ENCODE assay signal across 22 cellular contexts in the genomic region with DNA sequence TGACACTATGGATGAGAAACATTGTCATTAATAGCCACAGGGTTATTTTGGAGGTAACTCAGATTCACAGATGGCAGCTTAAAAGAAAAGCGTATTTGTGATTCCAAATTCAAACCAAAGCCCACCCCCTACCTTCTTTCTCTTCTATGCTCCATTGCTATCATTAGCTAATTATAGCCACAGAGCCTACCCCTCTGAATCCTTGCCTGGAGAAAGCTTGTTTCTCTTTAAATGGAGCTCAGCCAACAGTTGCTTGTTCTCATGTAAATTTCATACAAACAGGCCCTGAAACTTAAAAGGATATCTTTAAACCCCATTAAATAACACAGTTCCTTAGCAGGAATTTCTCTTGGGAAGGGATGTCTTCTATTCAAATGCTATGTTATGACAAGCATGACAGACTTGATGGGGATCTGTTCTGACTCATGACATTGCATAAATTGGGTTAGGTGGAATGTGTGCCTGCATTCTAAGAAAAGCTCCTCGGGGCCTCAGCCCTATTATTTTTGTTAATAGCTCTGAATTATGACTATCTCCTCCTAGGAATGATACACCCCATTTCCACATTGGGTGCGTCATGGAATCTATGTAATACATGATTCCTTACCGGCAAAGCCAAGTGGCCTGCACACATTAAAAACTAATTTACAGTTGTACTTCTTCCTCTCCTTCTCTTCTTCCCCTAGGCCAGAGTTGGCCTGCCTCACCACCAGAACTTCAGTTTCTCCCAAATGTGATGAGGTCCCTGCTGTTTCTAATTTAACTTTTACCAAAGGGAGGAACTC.
DNase-seq lines count a peak whose midpoint lies in the region; ATAC-seq and TF ChIP-seq lines count a peak whose summit lies in the region.
"Had no signal": no experiment of that assay in that cellular context is flagged by ENCODE, and none has a peak within 500 bp of the region (broad histone marks: within the 10 kb centered on the region; RNA-seq: fewer than 3 reads in every experiment).

No MANE protein-coding gene starts in this region.

- ATAC-seq in GM23338 (peak; percentile 83), foreskin keratinocyte (peak; percentile 97), HG03432 (IDR thresholded peaks at IDR 0.05; ENCODE audit: unreplicated experiment) (no peak), HG02798 (IDR thresholded peaks at IDR 0.05; ENCODE audit: poor library complexity, unreplicated experiment) (no peak)
- ATAC-seq: activated T-helper 17 cell treated with anti-CD3 and anti-CD28 coated beads, Interleukin-2, amount 50 U/mL, for 72 hours; stimulated activated naive CD8-positive, alpha-beta T cell treated with anti-CD3 and anti-CD28 coated beads, Interleukin-15, Interleukin-2, amounts not matched to agents 100 U/mL and 50 U/mL, for 24 hours had no signal

- H3K27me3 Mint-ChIP-seq in GM23338 (ENCODE audit: insufficient read depth, low read depth, poor library complexity): no peaks in the 10 kb centered on the region
- H3K27me3 Mint-ChIP-seq: activated naive CD8-positive, alpha-beta T cell treated with anti-CD3 and anti-CD28 coated beads for 36 hours; B cell had no signal

- H3K4me2 ChIP-seq in GM23338: peak overlapping the region; percentile 35; the same call in 1 of the 2 replicates

- H3K4me3 Mint-ChIP-seq in GM23338: no peak overlapping the region
- H3K4me3 Mint-ChIP-seq: activated naive CD8-positive, alpha-beta T cell treated with anti-CD3 and anti-CD28 coated beads for 36 hours; activated T-helper 17 cell treated with anti-CD3 and anti-CD28 coated beads, Interleukin-2, amount 50 U/mL, for 72 hours; B cell; nephron progenitor cell had no signal

- H2AFZ ChIP-seq in GM23338: no peak overlapping the region

- no peaks in the 10 kb centered on the region for H3K36me3 ChIP-seq in GM23338 (ENCODE audit: insufficient read depth)
- H3K36me3 ChIP-seq: upper lobe of left lung had no signal

- H3K27ac ChIP-seq in GM23338 (ENCODE audit: low read depth): no peak overlapping the region
- H3K27ac ChIP-seq in RWPE1: no peak overlapping the region
- H3K27ac ChIP-seq in foreskin keratinocyte: no peak overlapping the region
- H3K27ac ChIP-seq: upper lobe of left lung had no signal

- H3K4me1 Mint-ChIP-seq in GM23338: peaks cover 11% of the 10 kb centered on the region
- H3K4me1 Mint-ChIP-seq: activated naive CD8-positive, alpha-beta T cell treated with anti-CD3 and anti-CD28 coated beads for 36 hours; activated T-helper 17 cell treated with anti-CD3 and anti-CD28 coated beads, Interleukin-2, amount 50 U/mL, for 72 hours; B cell; nephron progenitor cell had no signal

- no peaks in the 10 kb centered on the region for H3F3A ChIP-seq in GM23338 (replicated peaks; ENCODE audit: low read depth)

- POLR2A ChIA-PET in RWPE1 (lab: Yijun Ruan, JAX; ENCODE audit: low non-redundant PET): no interaction called here

- H3K9me3 Mint-ChIP-seq in GM23338: no peaks in the 10 kb centered on the region
- H3K9me3 Mint-ChIP-seq: activated naive CD8-positive, alpha-beta T cell treated with anti-CD3 and anti-CD28 coated beads for 36 hours; activated T-helper 17 cell treated with anti-CD3 and anti-CD28 coated beads, Interleukin-2, amount 50 U/mL, for 72 hours; nephron progenitor cell had no signal

- TF ChIP-seq CTCF in GM23338 (conservative IDR thresholded peaks at IDR 0.05; ENCODE audit: low read depth in 2 of 2) (no peak), RWPE1 (conservative IDR thresholded peaks at IDR 0.05; ENCODE audit: low read depth) (no peak), foreskin keratinocyte (conservative IDR thresholded peaks at IDR 0.05) (no peak)

- H3K4me1 ChIP-seq in GM23338 (ENCODE audit: insufficient read depth): peaks cover 18% of the 10 kb centered on the region
- peaks cover 8% of the 10 kb centered on the region for H3K4me1 ChIP-seq in foreskin keratinocyte
- H3K4me1 ChIP-seq: upper lobe of left lung had no signal

- peak; percentile 50 for DNase-seq in GM23338 (ENCODE audit: low spot score)
- peak; percentile 30 for DNase-seq in RWPE1 (ENCODE audit: low spot score)
- peak; percentile 71 to 93 for DNase-seq in foreskin keratinocyte
- DNase-seq in putamen (ENCODE audit: low spot score): peak; percentile 68
- no peak for DNase-seq in stimulated activated CD4-positive, alpha-beta T cell treated with anti-CD3 and anti-CD28 coated beads, Interleukin-2, amount 100 ng/mL, for 24 hours
- DNase-seq in cerebellum (ENCODE audit: low spot score): no peak
- DNase-seq: activated CD4-positive, alpha-beta T cell treated with anti-CD3 and anti-CD28 coated beads for 48 hours; activated naive CD8-positive, alpha-beta T cell treated with anti-CD3 and anti-CD28 coated beads for 36 hours; DMS79; foreskin melanocyte; NCI-H1105; NCI-H2081; nephron progenitor cell; posterior cingulate gyrus; SHP77; stimulated activated CD4-positive, alpha-beta T cell treated with anti-CD3 and anti-CD28 coated beads, Interleukin-2, amount 100 ng/mL, for 48 hours; stimulated activated naive CD8-positive, alpha-beta T cell treated with anti-CD3 and anti-CD28 coated beads, Interleukin-15, Interleukin-2, amounts not matched to agents 100 U/mL and 50 U/mL, for 24 hours; upper lobe of left lung had no signal

- H3K27me3 ChIP-seq in GM23338 (ENCODE audit: insufficient read depth) (no peaks in the 10 kb centered on the region), foreskin keratinocyte (no peaks in the 10 kb centered on the region)
- H3K27me3 ChIP-seq: upper lobe of left lung had no signal

- no peaks in the 10 kb centered on the region for H3K79me2 ChIP-seq in GM23338 (replicated peaks; ENCODE audit: insufficient read depth)

- no peaks in the 10 kb centered on the region for H4K20me1 ChIP-seq in GM23338 (replicated peaks; ENCODE audit: insufficient read depth)

- H3K36me3 Mint-ChIP-seq in GM23338 (ENCODE audit: low read depth): no peaks in the 10 kb centered on the region
- H3K36me3 Mint-ChIP-seq: activated naive CD8-positive, alpha-beta T cell treated with anti-CD3 and anti-CD28 coated beads for 36 hours had no signal

- H3K9me2 ChIP-seq in GM23338 (ENCODE audit: insufficient read depth): no peaks in the 10 kb centered on the region

- H3K4me3 ChIP-seq in GM23338: no peak overlapping the region
- H3K4me3 ChIP-seq: upper lobe of left lung had no signal

- CTCF ChIA-PET in RWPE1 (lab: Yijun Ruan, JAX): no interaction called here

- no peak overlapping the region; the same call in 1 of the 2 replicates for H3K27ac Mint-ChIP-seq in GM23338
- H3K27ac Mint-ChIP-seq: activated naive CD8-positive, alpha-beta T cell treated with anti-CD3 and anti-CD28 coated beads for 36 hours; activated T-helper 17 cell treated with anti-CD3 and anti-CD28 coated beads, Interleukin-2, amount 50 U/mL, for 72 hours; B cell; nephron progenitor cell had no signal

TF ChIP-seq in GM23338, 12 proteins besides CTCF, POLR2A, EP300 and RAD21 (continues in another document):
- TF ChIP-seq NANOG (IDR thresholded peaks at IDR 0.05; ENCODE audit: borderline replicate concordance): 0 out of 2 replicates have a peak, but pooled peaks have one; percentile 31

Comparison
In these comparisons a context has a peak if more than half of its experiments do, and no peak if none do; other contexts are left out.
1. ATAC-seq: peak in GM23338 (single experiment) and foreskin keratinocyte (single experiment); none in HG03432 (single experiment) and HG02798 (single experiment).
2. DNase-seq: peak in GM23338 (single experiment), RWPE1 (single experiment), foreskin keratinocyte (2 of 2) and putamen (single experiment); none in stimulated activated CD4-positive, alpha-beta T cell treated with anti-CD3 and anti-CD28 coated beads, Interleukin-2, amount 100 ng/mL, for 24 hours (0 of 2) and cerebellum (single experiment).